8 cellular contexts compared by ENCODE assay signal in the genomic region with DNA sequence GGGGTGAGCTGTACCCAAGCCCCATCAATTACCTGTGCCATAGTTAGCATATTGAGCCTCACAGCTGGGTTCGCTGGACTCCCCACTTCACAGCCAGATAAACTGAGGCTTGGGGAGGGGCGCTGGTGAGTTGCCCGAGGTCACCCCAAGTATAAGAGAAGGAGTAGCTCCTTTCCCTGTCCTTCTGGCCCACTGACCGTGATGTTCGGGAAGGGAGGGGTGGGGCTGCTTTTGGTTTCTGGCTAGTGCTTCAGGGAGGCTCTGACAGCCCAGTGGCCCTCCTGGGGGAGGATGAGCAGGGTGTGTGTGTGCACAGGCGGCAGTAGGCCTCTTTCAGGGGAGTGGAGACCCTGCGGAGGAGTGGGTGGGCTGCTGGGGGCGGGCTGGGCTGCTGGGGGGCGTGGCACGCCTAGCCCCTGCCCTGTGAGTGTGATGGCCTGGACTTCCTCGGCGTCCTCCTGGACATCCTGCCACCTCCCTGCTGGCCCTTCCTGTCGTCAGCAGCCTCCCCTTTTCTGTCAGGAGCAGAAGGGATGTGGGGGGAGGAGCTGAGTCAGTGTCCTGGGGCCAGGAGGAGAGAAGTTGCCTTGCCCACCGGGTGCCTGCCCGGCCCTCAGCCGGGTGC. TPM values are rescaled to one million over a fixed set of nuclear protein-coding genes. Genes with fewer than 3 reads are reported as not detected.
DNase-seq lines count a peak whose midpoint lies in the region; ATAC-seq and TF ChIP-seq lines count a peak whose summit lies in the region.

No MANE protein-coding gene starts in this region.

- H3K4me3 Mint-ChIP-seq in natural killer cell: peak overlapping the region; percentile 83

- H3K27ac ChIP-seq in SJSA1: peak overlapping the region; percentile 94

- H3K9me3 Mint-ChIP-seq in natural killer cell: no peaks in the 10 kb centered on the region

- H3K36me3 Mint-ChIP-seq in natural killer cell: no peaks in the 10 kb centered on the region

- H3K4me3 ChIP-seq in SJSA1: peak overlapping the region; percentile 99
- peak overlapping the region; percentile 96 for H3K4me3 ChIP-seq in epithelial cell of proximal tubule (ENCODE audit: low read depth, low read length)

- H3K27ac Mint-ChIP-seq in natural killer cell: peak overlapping the region in 1 of 2 donors; percentile 80

- intact Hi-C loops in natural killer cell (cut with micrococcal nuclease): no loop called here

- ATAC-seq in natural killer cell: no peak
- no peak for ATAC-seq in HG03460 (IDR thresholded peaks at IDR 0.05; ENCODE audit: unreplicated experiment)
- ATAC-seq in HG03378 (IDR thresholded peaks at IDR 0.05; ENCODE audit: unreplicated experiment): no peak
- ATAC-seq in GM18498 (IDR thresholded peaks at IDR 0.05; ENCODE audit: unreplicated experiment): no peak

- peaks cover 54% of the 10 kb centered on the region for H3K36me3 ChIP-seq in SJSA1

- DNase-seq in ELR (ENCODE audit: low read depth) (peak; percentile 90), SJSA1 (ENCODE audit: low read depth in 1 of 2, low spot score in 2 of 2) (peak; percentile 58 to 83), epithelial cell of proximal tubule (ENCODE audit: low read depth) (no peak), natural killer cell (no peak), GM19238 (ENCODE audit: insufficient read length, low spot score) (no peak)

- no peak for TF ChIP-seq CTCF in epithelial cell of proximal tubule (conservative IDR thresholded peaks at IDR 0.05; ENCODE audit: low read depth, low read length)
- no peak for TF ChIP-seq CTCF in natural killer cell (IDR thresholded peaks at IDR 0.05)

- no peaks in the 10 kb centered on the region for H3K9me3 ChIP-seq in SJSA1 (replicated peaks)

- peaks cover 75% of the 10 kb centered on the region for H3K4me1 ChIP-seq in SJSA1 (replicated peaks)

- H3K27me3 ChIP-seq in SJSA1 (replicated peaks): no peaks in the 10 kb centered on the region

- H3K4me1 Mint-ChIP-seq in natural killer cell: peaks cover 24 to 43% of the 10 kb centered on the region in 2 donors

- no peaks in the 10 kb centered on the region for H3K27me3 Mint-ChIP-seq in natural killer cell (ENCODE audit: low read depth in 2 of 2)

RNA-seq across cellular contexts. Expression of gene TRIOBP, which starts 50.4 kb away (rescaled TPM):
- total RNA-seq in SJSA1 (2014; rRNA removed; shearing (Covaris generic)): 90.4 and 92.5 TPM in 2 replicates
- 75.1 and 82.2 TPM in 2 replicates for total RNA-seq in epithelial cell of proximal tubule
- total RNA-seq in natural killer cell: 10 to 100 TPM; 25.1 to 38.5 (median 25.8) TPM

Comparison
In these comparisons a context has a peak if more than half of its experiments do, and no peak if none do; other contexts are left out.
1. DNase-seq: peak in ELR (single experiment) and SJSA1 (2 of 2); none in epithelial cell of proximal tubule (single experiment), natural killer cell (single experiment) and GM19238 (single experiment).